9 cellular contexts compared by ENCODE assay signal in genomic region chr3:100893590-100893989, GRCh38.
A peak's percentile ranks its signal among the peaks of the same experiment; 100 is the strongest.
DNase-seq lines count a peak whose midpoint lies in the region; ATAC-seq, FAIRE-seq and TF ChIP-seq lines count a peak whose summit lies in the region.
"Had no signal": no experiment of that assay in that cellular context is flagged by ENCODE, and none has a peak within 500 bp of the region (broad histone marks: within the 10 kb centered on the region; RNA-seq: fewer than 3 reads in every experiment).

No MANE protein-coding gene starts in this region.

- H3K4me1 ChIP-seq in endothelial cell of umbilical vein (ENCODE audit: control insufficient read depth, extremely low read depth, insufficient read depth, low read length): peaks cover 8% of the 10 kb centered on the region

- H3K9me3 Mint-ChIP-seq in Calu3 (ENCODE audit: low read depth, unreplicated experiment): no peaks in the 10 kb centered on the region
- peaks cover 4% of the 10 kb centered on the region for H3K9me3 Mint-ChIP-seq in neural crest cell
- no peaks in the 10 kb centered on the region for H3K9me3 Mint-ChIP-seq in activated CD8-positive, alpha-beta memory T cell treated with anti-CD3 and anti-CD28 coated beads, Interleukin-2, amount 10 ng/mL, durations not matched to agents 7 days and 5 days (ENCODE audit: low read depth)
- H3K9me3 Mint-ChIP-seq: IgD-negative memory B cell had no signal

- no peaks in the 10 kb centered on the region for H3K27me3 Mint-ChIP-seq in Calu3 (ENCODE audit: unreplicated experiment)
- no peaks in the 10 kb centered on the region for H3K27me3 Mint-ChIP-seq in neural crest cell (ENCODE audit: low read depth)
- peaks cover 9% of the 10 kb centered on the region for H3K27me3 Mint-ChIP-seq in activated CD8-positive, alpha-beta memory T cell treated with anti-CD3 and anti-CD28 coated beads, Interleukin-2, amount 10 ng/mL, durations not matched to agents 7 days and 5 days

- TF ChIP-seq CTCF in Calu3 (IDR thresholded peaks at IDR 0.05; ENCODE audit: unreplicated experiment) (peak; percentile 18), endothelial cell of umbilical vein (IDR thresholded peaks at IDR 0.05; ENCODE audit: extremely low read depth in 1 of 2, insufficient read depth in 1 of 2, low read depth in 1 of 2, low read length in 2 of 2) (peak; percentile 78 to 80), neural crest cell (conservative IDR thresholded peaks at IDR 0.05) (peak; percentile 44)

- H3K4me1 Mint-ChIP-seq in Calu3 (ENCODE audit: low read depth, unreplicated experiment) (peaks cover 16% of the 10 kb centered on the region), neural crest cell (no peaks in the 10 kb centered on the region)
- peaks cover under 1% of the 10 kb centered on the region for H3K4me1 Mint-ChIP-seq in activated CD8-positive, alpha-beta memory T cell treated with anti-CD3 and anti-CD28 coated beads, Interleukin-2, amount 10 ng/mL, durations not matched to agents 7 days and 5 days

- no peak overlapping the region for H2AFZ ChIP-seq in endothelial cell of umbilical vein (ENCODE audit: low read depth, low read length)

- POLR2A ChIA-PET in endothelial cell of umbilical vein (lab: Charles Lee): no interaction called here

- H3K9ac ChIP-seq in endothelial cell of umbilical vein (replicated peaks; ENCODE audit: extremely low read depth, insufficient read depth, low read length): no peak overlapping the region

- BruUV-seq in Calu3 (replicated peaks; lab: Mats Ljungman, UMichigan) (no TSS peak), endothelial cell of umbilical vein (replicated peaks; lab: Mats Ljungman, UMichigan) (no TSS peak)

- H3K27ac ChIP-seq in endothelial cell of umbilical vein (ENCODE audit: insufficient read depth, low read depth, low read length): no peak overlapping the region

- TF ChIP-seq POLR2A in endothelial cell of umbilical vein (IDR thresholded peaks at IDR 0.05; ENCODE audit: low read depth, low read length): no peak

- H4K20me1 ChIP-seq in endothelial cell of umbilical vein (replicated peaks; ENCODE audit: control insufficient read depth, extremely low read depth, insufficient read depth, low read length): no peaks in the 10 kb centered on the region

- H3K27me3 ChIP-seq in endothelial cell of umbilical vein (ENCODE audit: control insufficient read depth in 2 of 2, insufficient read depth in 2 of 2, low read length in 2 of 2): no peaks in the 10 kb centered on the region

- H3K4me3 ChIP-seq in endothelial cell of umbilical vein (replicated peaks in 1 of 3; ENCODE audit: insufficient read depth in 1 of 3, low read depth in 1 of 3, low read length in 3 of 3): no peak overlapping the region

- H3K79me2 ChIP-seq in endothelial cell of umbilical vein (ENCODE audit: control insufficient read depth, insufficient read depth, low read length): no peaks in the 10 kb centered on the region

- no peaks in the 10 kb centered on the region for H3K36me3 ChIP-seq in endothelial cell of umbilical vein (ENCODE audit: control insufficient read depth in 2 of 2, extremely low read depth in 1 of 2, insufficient read depth in 2 of 2, low read length in 2 of 2)

- H3K27ac Mint-ChIP-seq in Calu3 (ENCODE audit: unreplicated experiment): no peak overlapping the region
- no peak overlapping the region for H3K27ac Mint-ChIP-seq in neural crest cell (ENCODE audit: unreplicated experiment)
- H3K27ac Mint-ChIP-seq in activated CD8-positive, alpha-beta memory T cell treated with anti-CD3 and anti-CD28 coated beads, Interleukin-2, amount 10 ng/mL, durations not matched to agents 7 days and 5 days: no peak overlapping the region
- H3K27ac Mint-ChIP-seq: IgD-negative memory B cell had no signal

- no peaks in the 10 kb centered on the region for H3K9me1 ChIP-seq in endothelial cell of umbilical vein (replicated peaks; ENCODE audit: control insufficient read depth, extremely low read depth, insufficient read depth, low read length)

- no peaks in the 10 kb centered on the region for H3K36me3 Mint-ChIP-seq in Calu3 (ENCODE audit: insufficient read depth, unreplicated experiment)
- no peaks in the 10 kb centered on the region for H3K36me3 Mint-ChIP-seq in neural crest cell (ENCODE audit: low read depth)
- no peaks in the 10 kb centered on the region for H3K36me3 Mint-ChIP-seq in activated CD8-positive, alpha-beta memory T cell treated with anti-CD3 and anti-CD28 coated beads, Interleukin-2, amount 10 ng/mL, durations not matched to agents 7 days and 5 days
- H3K36me3 Mint-ChIP-seq: IgD-negative memory B cell had no signal

- FAIRE-seq in endothelial cell of umbilical vein (lab: Jason Lieb, UNC): peak; percentile 50

- no peak overlapping the region for H3K4me3 Mint-ChIP-seq in Calu3 (ENCODE audit: low read depth, unreplicated experiment)
- H3K4me3 Mint-ChIP-seq in neural crest cell: no peak overlapping the region
- H3K4me3 Mint-ChIP-seq in activated CD8-positive, alpha-beta memory T cell treated with anti-CD3 and anti-CD28 coated beads, Interleukin-2, amount 10 ng/mL, durations not matched to agents 7 days and 5 days: no peak overlapping the region
- H3K4me3 Mint-ChIP-seq: IgD-negative memory B cell had no signal

- no peak overlapping the region for H3K4me2 ChIP-seq in endothelial cell of umbilical vein (ENCODE audit: insufficient read depth, low read length)

- dilution Hi-C loops in endothelial cell of umbilical vein (cut with MboI; ENCODE audit: extremely low pct_ligation_motif_present, low sequenced_read_pairs): no loop called here

- intact Hi-C loops in Calu3 (cut with micrococcal nuclease; ENCODE audit: unreplicated experiment) (loop anchor here (1.0 to 5.0 kb wide), 2 partner anchors 179 to 303 kb away; no protein-coding TSS in a partner anchor), endothelial cell of umbilical vein (cut with micrococcal nuclease) (loop anchor here (1.0 to 10.0 kb wide), 8 partner anchors 157 to 1061 kb away; partner anchors contain the start of gene TRMT10C)

- CTCF ChIA-PET in Calu3 (lab: Charles Lee) (interaction anchor here (0.7 to 1.6 kb wide), 6 partner anchors 99 to 431 kb away, joined by 3 to 21 read pairs (median 4); partner anchors contain the start of gene ABI3BP), endothelial cell of umbilical vein (lab: Charles Lee) (interaction anchor here (0.6 to 5.6 kb wide), 38 partner anchors 9 to 1062 kb away, joined by 3 to 257 read pairs (median 4); partner anchors contain the start of genes ABI3BP and PCNP)
- CTCF ChIA-PET in activated CD8-positive, alpha-beta memory T cell treated with anti-CD3 and anti-CD28 coated beads, Interleukin-2, amount 10 ng/mL, durations not matched to agents 7 days and 5 days (lab: Charles Lee): no interaction called here

- ATAC-seq in HG03175 (IDR thresholded peaks at IDR 0.05; ENCODE audit: unreplicated experiment) (no peak), HG02973 (IDR thresholded peaks at IDR 0.05; ENCODE audit: unreplicated experiment) (no peak)
- ATAC-seq in activated CD8-positive, alpha-beta memory T cell treated with anti-CD3 and anti-CD28 coated beads, Interleukin-2, amount 10 ng/mL, durations not matched to agents 7 days and 5 days: no peak

- H3K9me3 ChIP-seq in endothelial cell of umbilical vein (replicated peaks; ENCODE audit: control insufficient read depth, insufficient read depth, low read length): no peaks in the 10 kb centered on the region

- DNase-seq in Calu3 (peak; percentile 50), M059J (ENCODE audit: low read depth) (peak; percentile 44), endothelial cell of umbilical vein (ENCODE audit: low read depth, low spot score) (peak; percentile 74), neural crest cell (ENCODE audit: low read depth, low spot score) (no peak)
- DNase-seq in activated CD8-positive, alpha-beta memory T cell treated with anti-CD3 and anti-CD28 coated beads for 24 hours: no peak
- no peak for DNase-seq in activated CD8-positive, alpha-beta memory T cell treated with anti-CD3 and anti-CD28 coated beads, Interleukin-2, amount 10 ng/mL, durations not matched to agents 7 days and 5 days

TF ChIP-seq in endothelial cell of umbilical vein, 7 proteins besides CTCF, POLR2A, EP300 and RAD21:
- TF ChIP-seq POLR2AphosphoS5 (IDR thresholded peaks at IDR 0.05; ENCODE audit: insufficient read depth, low read depth, low read length): no peak
- no peak for TF ChIP-seq MYC (IDR thresholded peaks at IDR 0.05; ENCODE audit: low read depth, low read length)
- TF ChIP-seq EZH2 (IDR thresholded peaks at IDR 0.05; ENCODE audit: borderline replicate concordance, low read depth, low read length, severe bottlenecking): no peak
- TF ChIP-seq JUN (IDR thresholded peaks at IDR 0.05; ENCODE audit: borderline replicate concordance, insufficient read depth, insufficient read length, low read depth): no peak
- TF ChIP-seq GATA2 (IDR thresholded peaks at IDR 0.05; ENCODE audit: insufficient read depth, insufficient read length, low read depth, low read length): no peak
- TF ChIP-seq MAX (IDR thresholded peaks at IDR 0.05; ENCODE audit: insufficient read depth, insufficient read length): no peak
- no peak for TF ChIP-seq FOS (IDR thresholded peaks at IDR 0.05; ENCODE audit: borderline replicate concordance, insufficient read depth, low read length)

Comparison
In these comparisons a context has a peak if more than half of its experiments do, and no peak if none do; other contexts are left out.
1. DNase-seq: peak in Calu3 (single experiment), M059J (single experiment) and endothelial cell of umbilical vein (single experiment); none in neural crest cell (single experiment), activated CD8-positive, alpha-beta memory T cell treated with anti-CD3 and anti-CD28 coated beads for 24 hours (single experiment) and activated CD8-positive, alpha-beta memory T cell treated with anti-CD3 and anti-CD28 coated beads, Interleukin-2, amount 10 ng/mL, durations not matched to agents 7 days and 5 days (single experiment).
2. CTCF ChIP-seq: peak in every context shown above with its lines; median percentile 79 in endothelial cell of umbilical vein; 44 in neural crest cell; 18 in Calu3.